Comparison of ENCODE assay signal across 9 cellular contexts in genomic region chr2:84888401-84889276, GRCh38. TPM values are rescaled to one million over a fixed set of nuclear protein-coding genes. Genes with fewer than 3 reads are reported as not detected.
DNase-seq lines count a peak whose midpoint lies in the region; ATAC-seq, FAIRE-seq and TF ChIP-seq lines count a peak whose summit lies in the region.
"Had no signal": no experiment of that assay in that cellular context is flagged by ENCODE, and none has a peak within 500 bp of the region (broad histone marks: within the 10 kb centered on the region; RNA-seq: fewer than 3 reads in every experiment).

No MANE protein-coding gene starts in this region.

- peak overlapping the region; percentile 95 for H3K27ac Mint-ChIP-seq in activated naive CD4-positive, alpha-beta T cell treated with anti-CD3 and anti-CD28 coated beads for 36 hours

- no peaks in the 10 kb centered on the region for H3K9me1 ChIP-seq in K562 (ENCODE audit: control insufficient read depth, insufficient read depth, low read length)

- H3K27ac ChIP-seq in Peyer's patch: peak overlapping the region; percentile 70 to 79 (median 74)
- H3K27ac ChIP-seq in K562 (ENCODE audit: extremely low read depth, low read depth, low read length): peak overlapping the region; percentile 17; the same call in 2 of the 3 replicates
- peak overlapping the region in 1 of 3 donors; percentile 10 for H3K27ac ChIP-seq in right lobe of liver
- peak overlapping the region; percentile 6 to 75 (median 48) for H3K27ac ChIP-seq in tibial nerve

- BruUV-seq in K562 (replicated peaks; lab: Mats Ljungman, UMichigan): no TSS peak

- WGBS in K562 (ENCODE audit: insufficient coverage, low coverage, missing lambda C conversion rate): 6% methylated on average over 6 of the region's 6 CpGs
- 34% methylated on average over 6 of the region's 6 CpGs for WGBS in right lobe of liver (ENCODE audit: insufficient coverage, low coverage, low lambda C conversion rate, missing lambda C conversion rate)
- 38 to 39% methylated on average over 6 of the region's 6 CpGs for WGBS in tibial nerve, 2 donors

- no peaks in the 10 kb centered on the region for H4K20me1 ChIP-seq in K562 (replicated peaks; ENCODE audit: control insufficient read depth, insufficient read depth, low read length)

- H3K4me3 Mint-ChIP-seq in activated naive CD4-positive, alpha-beta T cell treated with anti-CD3 and anti-CD28 coated beads for 36 hours: peak overlapping the region; percentile 74

- H3K36me3 ChIP-seq in Peyer's patch (no peaks in the 10 kb centered on the region), K562 (ENCODE audit: control insufficient read depth, insufficient read depth, low read length) (no peaks in the 10 kb centered on the region), right lobe of liver (no peaks in the 10 kb centered on the region), tibial nerve (no peaks in the 10 kb centered on the region)

- peaks cover 53% of the 10 kb centered on the region for H3K4me1 Mint-ChIP-seq in activated naive CD4-positive, alpha-beta T cell treated with anti-CD3 and anti-CD28 coated beads for 36 hours (ENCODE audit: low read depth)

- no peak for TF ChIP-seq EP300 in K562 (IDR thresholded peaks at IDR 0.05; ENCODE audit: low read length)
- TF ChIP-seq EP300 in tibial nerve (IDR thresholded peaks at IDR 0.05): peak in 1 of 2 donors; percentile 39

- H3K36me3 Mint-ChIP-seq in activated naive CD4-positive, alpha-beta T cell treated with anti-CD3 and anti-CD28 coated beads for 36 hours (ENCODE audit: low read depth): no peaks in the 10 kb centered on the region

- H3K9me3 Mint-ChIP-seq in activated naive CD4-positive, alpha-beta T cell treated with anti-CD3 and anti-CD28 coated beads for 36 hours: no peaks in the 10 kb centered on the region

- H3K4me1 ChIP-seq in Peyer's patch (peaks cover 0 to 9% (median 3%) of the 10 kb centered on the region in 4 donors), K562 (replicated peaks in 1 of 2; ENCODE audit: control insufficient read depth in 2 of 2, insufficient read depth in 2 of 2, low read length in 2 of 2) (peaks cover 6 to 18% of the 10 kb centered on the region in 2 experiments; a peak in 3 of 5 replicates), right lobe of liver (peaks cover 0 to 8% (median 0%) of the 10 kb centered on the region in 4 donors), tibial nerve (peaks cover 0 to 11% (median 5%) of the 10 kb centered on the region in 4 donors)

- TF ChIP-seq POLR2A in Peyer's patch (IDR thresholded peaks at IDR 0.05) (no peak), K562 (conservative IDR thresholded peaks at IDR 0.05) (no peak), right lobe of liver (IDR thresholded peaks at IDR 0.05) (no peak), tibial nerve (IDR thresholded peaks at IDR 0.05) (no peak)

- no peak for TF ChIP-seq CTCF in Peyer's patch (IDR thresholded peaks at IDR 0.05)
- TF ChIP-seq CTCF in K562 (IDR thresholded peaks at IDR 0.05 in 2 of 3, conservative IDR thresholded peaks at IDR 0.05 in 1 of 3; ENCODE audit: insufficient read depth in 2 of 3, low read depth in 1 of 3, low read length in 3 of 3): no peak
- TF ChIP-seq CTCF in right lobe of liver (IDR thresholded peaks at IDR 0.05): no peak
- no peak for TF ChIP-seq CTCF in tibial nerve (IDR thresholded peaks at IDR 0.05)

- peak overlapping the region; percentile 4 to 68; a peak in 1 of 4 replicates for H3K9ac ChIP-seq in K562 (ENCODE audit: insufficient read depth in 1 of 2, low read depth in 2 of 2, low read length in 2 of 2)

- no peaks in the 10 kb centered on the region for H3K79me2 ChIP-seq in K562 (ENCODE audit: control insufficient read depth, insufficient read depth, low read length)

- H3K27me3 ChIP-seq in Peyer's patch (no peaks in the 10 kb centered on the region), K562 (ENCODE audit: control insufficient read depth in 2 of 2, insufficient read depth in 2 of 2, low read length in 2 of 2) (peaks cover 2 to 6% of the 10 kb centered on the region in 2 experiments; a peak in 3 of 5 replicates), right lobe of liver (no peaks in the 10 kb centered on the region), tibial nerve (no peaks in the 10 kb centered on the region)

- FAIRE-seq in K562 (lab: Jason Lieb, UNC): peak; percentile 23
- FAIRE-seq: G401.6 had no signal

- in situ Hi-C loops in K562 (cut with MboI): no loop called here

- DNase-seq in activated naive CD4-positive, alpha-beta T cell treated with anti-CD3 and anti-CD28 coated beads for 36 hours: peak; percentile 73
- DNase-seq in activated naive CD4-positive, alpha-beta T cell treated with Interleukin-2 at 50 U/mL for 16 hours: no peak
- DNase-seq in Peyer's patch: peak in 2 of 3 donors; percentile 70 to 80
- no peak for DNase-seq in K562 (ENCODE audit: extremely low read depth in 1 of 4, low spot score in 3 of 4)
- no peak for DNase-seq in right lobe of liver
- peak in 1 of 2 donors; percentile 33 for DNase-seq in tibial nerve (ENCODE audit: low spot score in 2 of 2)
- DNase-seq in HT-29 (ENCODE audit: low spot score): no peak

- H3K9me3 ChIP-seq in Peyer's patch (no peaks in the 10 kb centered on the region), K562 (replicated peaks; ENCODE audit: control insufficient read depth, insufficient read depth, low read depth, low read length) (no peaks in the 10 kb centered on the region), right lobe of liver (no peaks in the 10 kb centered on the region), tibial nerve (no peaks in the 10 kb centered on the region)

- POLR2A ChIA-PET in K562 (lab: Yijun Ruan, JAX): interaction anchor here (0.6 to 2.5 kb wide), 4 partner anchors 11 to 83 kb away, joined by 3 to 10 read pairs (median 6); partner anchors contain the start of gene TMSB10

- CTCF ChIA-PET in activated naive CD4-positive, alpha-beta T cell treated with anti-CD3 and anti-CD28 coated beads for 36 hours (lab: Charles Lee): interaction anchor here (0.6 to 5.7 kb wide), 8 partner anchors 8 to 58 kb away, joined by 3 to 61 read pairs (median 4); partner anchors contain the start of gene TRABD2A
- CTCF ChIA-PET in K562 (lab: Yijun Ruan, JAX; ENCODE audit: low intra/inter-chr PET ratio): no interaction called here

- ATAC-seq in HG02973 (IDR thresholded peaks at IDR 0.05; ENCODE audit: unreplicated experiment) (peak; percentile 96), K562 (peak; percentile 69), right lobe of liver (peak; percentile 77 to 95 (median 90))

- H3K4me2 ChIP-seq in K562 (ENCODE audit: insufficient read depth, low read length): peak overlapping the region; percentile 54

- H2AFZ ChIP-seq in K562 (ENCODE audit: low read depth, low read length): peak overlapping the region; percentile 73

- no peak for TF ChIP-seq RAD21 in K562 (CRISPR knock-in tag; conservative IDR thresholded peaks at IDR 0.05 in 1 of 2, IDR thresholded peaks at IDR 0.05 in 1 of 2)

- intact Hi-C loops in activated naive CD4-positive, alpha-beta T cell treated with anti-CD3 and anti-CD28 coated beads for 36 hours (cut with micrococcal nuclease): loop anchor here (1.0 to 2.0 kb wide), 4 partner anchors 7 to 126 kb away; partner anchors contain the start of genes TMSB10 and TRABD2A
- intact Hi-C loops in K562 (cut with micrococcal nuclease): no loop called here
- intact Hi-C loops in right lobe of liver (cut with DNase I): loop anchor here in 1 of 2 donors (10.0 kb wide), 1 partner anchor 394 kb away; no protein-coding TSS in a partner anchor

- no peaks in the 10 kb centered on the region for H3K27me3 Mint-ChIP-seq in activated naive CD4-positive, alpha-beta T cell treated with anti-CD3 and anti-CD28 coated beads for 36 hours (ENCODE audit: low read depth)

- H3K4me3 ChIP-seq in Peyer's patch (peak overlapping the region; percentile 11 to 39 (median 26)), K562 (no peak overlapping the region), right lobe of liver (no peak overlapping the region), tibial nerve (peak overlapping the region in 3 of 4 donors; percentile 13 to 29 (median 19))

RNA-seq across cellular contexts. Expression of gene TRABD2A, which starts 7.8 kb away (rescaled TPM):
- 10 to 100 TPM; 40.4 to 41.7 TPM for total RNA-seq in activated naive CD4-positive, alpha-beta T cell treated with anti-CD3 and anti-CD28 coated beads for 36 hours
- 10 to 100 TPM; 32.2 to 85.4 (median 55.0) TPM for total RNA-seq in Peyer's patch
- 0.42 TPM in 1 of 2 replicates, not detected in the other for total RNA-seq in K562 (2011; cell fraction: chromatin; rRNA removed; ENCODE audit: low replicate concordance)
- total RNA-seq in K562 (2011; cell fraction: nucleolus; rRNA removed): 0.17 and 0.79 TPM in 2 replicates
- total RNA-seq in K562 (2011; cell fraction: nucleoplasm; rRNA removed): 0.44 and 0.53 TPM in 2 replicates
- total RNA-seq in K562 (2014; rRNA removed): 0.12 and 0.18 TPM in 2 replicates
- 0.16 and 0.25 TPM in 2 replicates for total RNA-seq in K562 (2014; rRNA removed; fragmentation: Illumina TruSeq; extraction: Trizol)
- total RNA-seq in K562 (2015; rRNA removed; fragmentation: Illumina TruSeq; extraction: Trizol): 0.36 TPM in 1 of 2 replicates, not detected in the other
- total RNA-seq in K562 (2021): 0.31 and 0.33 TPM in 2 replicates
- 0.14 and 0.45 TPM in 2 replicates for polyA plus RNA-seq in K562 (2011; rRNA removed)
- polyA plus RNA-seq in K562 (2011; cell fraction: cytosol; rRNA removed): 0.41 and 0.49 TPM in 2 replicates
- 0.36 TPM in 1 of 2 replicates, not detected in the other for polyA plus RNA-seq in K562 (2011; cell fraction: nucleus; rRNA removed)
- 0.25 and 0.47 TPM in 2 replicates for polyA plus RNA-seq in K562 (2012)
- polyA plus RNA-seq in K562 (2014; fragmentation: Illumina TruSeq; extraction: Trizol): 0.07 TPM in 1 of 2 replicates, not detected in the other
- polyA plus RNA-seq in K562 (2014; fragmentation: Nextera tagmentation; extraction: Ambion mirVana): under 1 TPM; 0.08 to 0.38 TPM
- polyA plus RNA-seq in K562 (2014; rRNA removed): 0.09 TPM in 1 of 2 replicates, not detected in the other
- polyA minus RNA-seq in K562 (2011; rRNA and poly(A)+ RNA removed): 0.42 and 0.95 TPM in 2 replicates
- polyA minus RNA-seq in K562 (2011; cell fraction: cytosol; rRNA and poly(A)+ RNA removed): 0.48 TPM in 1 of 2 replicates, not detected in the other
- polyA minus RNA-seq in K562 (2011; cell fraction: nucleus; rRNA and poly(A)+ RNA removed): 0.11 and 0.54 TPM in 2 replicates
- 1 to 10 TPM in 1 of 6 experiments, under 1 TPM in 4, not detected in 1; 0.20 to 2.4 (median 0.43) TPM for total RNA-seq in right lobe of liver
- 1 to 10 TPM in 2 of 4 donors, under 1 TPM in 1, not detected in 1; 0.98 to 6.3 (median 1.7) TPM for total RNA-seq in tibial nerve
- 2.3 and 3.1 TPM in 2 replicates for total RNA-seq in HT-29 (2014; rRNA removed; shearing (Covaris generic))

RNA-seq across cellular contexts. Expression of gene TMSB10, which starts 16.8 kb away (rescaled TPM):
- total RNA-seq in activated naive CD4-positive, alpha-beta T cell treated with anti-CD3 and anti-CD28 coated beads for 36 hours: 1,000 to 10,000 TPM; 1,772 to 1,864 TPM
- total RNA-seq in Peyer's patch (1,000 to 10,000 TPM; 3,771 to 5,073 (median 4,495) TPM), K562 (2014; rRNA removed) (1,173 and 2,226 TPM in 2 replicates), K562 (2014; rRNA removed; fragmentation: Illumina TruSeq; extraction: Trizol) (959 and 1,048 TPM in 2 replicates), K562 (2015; rRNA removed; fragmentation: Illumina TruSeq; extraction: Trizol) (1,394 and 1,397 TPM in 2 replicates), K562 (2021) (583 and 608 TPM in 2 replicates), right lobe of liver (100 to 1,000 TPM in 5 of 6 experiments, 10 to 100 TPM in 1; 77.3 to 814 (median 270) TPM), tibial nerve (1,000 to 10,000 TPM; 5,005 to 6,715 (median 5,816) TPM)
- 30.5 and 48.2 TPM in 2 replicates for total RNA-seq in K562 (2011; cell fraction: chromatin; rRNA removed; ENCODE audit: low replicate concordance)
- total RNA-seq in K562 (2011; cell fraction: nucleolus; rRNA removed): 34.2 and 70.4 TPM in 2 replicates
- total RNA-seq in K562 (2011; cell fraction: nucleoplasm; rRNA removed): 75.8 and 139 TPM in 2 replicates
- polyA plus RNA-seq in K562 (2011; rRNA removed) (266 and 531 TPM in 2 replicates), K562 (2014; fragmentation: Illumina TruSeq; extraction: Trizol) (1,329 TPM in 2 replicates), K562 (2014; fragmentation: Nextera tagmentation; extraction: Ambion mirVana) (100 to 1,000 TPM; 382 to 669 TPM), K562 (2014; rRNA removed) (1,359 and 1,607 TPM in 2 replicates)
- polyA plus RNA-seq in K562 (2011; cell fraction: cytosol; rRNA removed): 433 and 683 TPM in 2 replicates
- 284 and 308 TPM in 2 replicates for polyA plus RNA-seq in K562 (2011; cell fraction: nucleus; rRNA removed)
- polyA plus RNA-seq in K562 (2012): 1,629 and 1,914 TPM in 2 replicates
- polyA minus RNA-seq in K562 (2011; rRNA and poly(A)+ RNA removed): 163 and 256 TPM in 2 replicates
- 121 and 183 TPM in 2 replicates for polyA minus RNA-seq in K562 (2011; cell fraction: cytosol; rRNA and poly(A)+ RNA removed)
- polyA minus RNA-seq in K562 (2011; cell fraction: nucleus; rRNA and poly(A)+ RNA removed): 21.8 and 28.5 TPM in 2 replicates
- total RNA-seq in HT-29 (2014; rRNA removed; shearing (Covaris generic)): 4,823 and 6,107 TPM in 2 replicates

Comparison
In these comparisons a context has a peak if more than half of its experiments do, and no peak if none do; other contexts are left out.
1. DNase-seq: peak in activated naive CD4-positive, alpha-beta T cell treated with anti-CD3 and anti-CD28 coated beads for 36 hours (single experiment) and Peyer's patch (2 of 3); none in activated naive CD4-positive, alpha-beta T cell treated with Interleukin-2 at 50 U/mL for 16 hours (single experiment), K562 (0 of 4), right lobe of liver (0 of 3) and HT-29 (single experiment).
2. H3K4me3 ChIP-seq: peak in Peyer's patch (4 of 4) and tibial nerve (3 of 4); none in K562 (single experiment) and right lobe of liver (0 of 3).
3. Peak in every context shown above with its lines, with median percentiles within 50 percentile points of each other: ATAC-seq.